In the genomic region with DNA sequence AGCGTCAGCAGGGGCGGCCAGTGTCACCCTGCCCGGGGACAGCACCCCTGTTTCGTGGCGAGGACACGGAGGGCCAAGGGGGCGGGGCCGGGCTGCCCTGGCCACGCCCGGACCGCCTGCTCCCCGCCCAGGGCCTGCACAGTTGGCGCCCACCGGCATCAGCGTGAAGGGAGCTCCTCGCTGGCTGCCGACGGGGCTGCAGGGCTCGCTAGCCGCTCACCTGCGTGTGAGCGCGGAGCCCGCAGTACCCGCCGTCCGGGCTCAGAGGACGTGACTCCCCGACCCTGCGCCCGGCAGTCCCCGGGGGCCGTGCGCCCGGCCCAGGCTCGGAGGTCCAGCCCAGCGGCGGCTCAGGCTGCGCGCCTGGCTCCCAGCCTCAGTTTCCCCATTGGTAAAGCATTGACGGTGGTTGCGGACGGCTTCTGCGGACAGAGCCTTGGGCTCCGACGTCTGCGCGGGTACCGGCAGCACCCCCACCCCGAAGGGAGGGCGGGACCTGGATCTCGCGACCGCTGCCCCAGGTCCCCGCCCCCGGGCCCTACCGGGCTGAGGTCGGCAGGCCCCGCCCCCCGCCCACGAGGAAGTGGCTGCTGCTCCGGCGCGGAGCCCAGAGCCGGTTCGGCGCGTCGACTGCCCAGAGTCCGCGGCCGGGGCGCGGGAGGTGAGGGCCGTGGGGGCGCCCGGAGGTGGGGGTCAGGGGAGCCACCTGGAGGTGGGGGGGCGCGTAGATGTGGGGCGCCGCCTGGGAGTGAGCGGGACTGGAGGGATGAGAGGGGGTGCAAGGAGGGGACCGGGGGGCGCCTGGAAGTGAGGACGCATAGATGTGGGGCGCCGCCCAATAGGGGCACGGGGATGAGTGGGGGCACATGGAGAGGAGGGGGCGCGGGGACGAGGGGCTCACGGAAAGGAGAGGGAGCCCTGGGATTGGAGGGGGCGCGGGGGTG, we compare ENCODE assay signal across 1 cellular context.
TF ChIP-seq lines count a peak whose summit lies in the region.

Gene ARPC1B, plus strand, starts transcription at position 610 of the 944 bp plus-strand sequence. CDS start 10,985 bp downstream, outside the sequence.

TF ChIP-seq in K562, 482 proteins besides CTCF, POLR2A, EP300 and RAD21 (continued from another document):
- TF ChIP-seq ZNF639 (CRISPR knock-in tag; conservative IDR thresholded peaks at IDR 0.05 in 1 of 2, IDR thresholded peaks at IDR 0.05 in 1 of 2) (peak in 1 of 2 experiments; percentile 74; a peak in 1 of 4 replicates), HNRNPL (IDR thresholded peaks at IDR 0.05; ENCODE audit: low read depth, low read length) (0 out of 2 replicates have a peak, but pooled peaks have one; percentile 31), CREB1 (IDR thresholded peaks at IDR 0.05) (peak; percentile 29), CREB1 (CRISPR knock-in tag; IDR thresholded peaks at IDR 0.05) (peak; percentile 57; the same call in 1 of the 2 replicates), NR2F6 (CRISPR knock-in tag; IDR thresholded peaks at IDR 0.05) (no peak), USF2 (CRISPR knock-in tag; IDR thresholded peaks at IDR 0.05) (no peak), CBX1 (IDR thresholded peaks at IDR 0.05; ENCODE audit: low read depth) (peak; percentile 78; the same call in 1 of the 2 replicates), PRPF4 (IDR thresholded peaks at IDR 0.05; ENCODE audit: insufficient read depth, low read depth, low read length, poor library complexity, severe bottlenecking) (no peak), DDX20 (tag; IDR thresholded peaks at IDR 0.05; ENCODE audit: low read depth) (no peak), CREM (IDR thresholded peaks at IDR 0.05; ENCODE audit: low read depth) (peak; percentile 42; the same call in 1 of the 2 replicates), POLR2AphosphoS2 (IDR thresholded peaks at IDR 0.05; ENCODE audit: low read length) (peak; percentile 67; the same call in 1 of the 2 replicates), ZNF444 (CRISPR knock-in tag; IDR thresholded peaks at IDR 0.05) (no peak), CEBPG (CRISPR knock-in tag; IDR thresholded peaks at IDR 0.05) (no peak), CEBPG (tag; conservative IDR thresholded peaks at IDR 0.05 in 1 of 2, IDR thresholded peaks at IDR 0.05 in 1 of 2) (no peak), CBX2 (IDR thresholded peaks at IDR 0.05; ENCODE audit: insufficient read depth, low read length, poor library complexity, severe bottlenecking) (no peak), KDM2B (CRISPR knock-in tag; IDR thresholded peaks at IDR 0.05) (no peak), ZBTB17 (CRISPR knock-in tag; IDR thresholded peaks at IDR 0.05) (0 out of 2 replicates have a peak, but pooled peaks have one; percentile 15), RBM25 (IDR thresholded peaks at IDR 0.05; ENCODE audit: low read depth, low read length, severe bottlenecking) (peak; percentile 36), ZNF232 (CRISPR knock-in tag; IDR thresholded peaks at IDR 0.05) (no peak), NFYB (IDR thresholded peaks at IDR 0.05; ENCODE audit: extremely low read depth, insufficient read length) (no peak), FOXK2 (conservative IDR thresholded peaks at IDR 0.05 in 1 of 2, IDR thresholded peaks at IDR 0.05 in 1 of 2; ENCODE audit: low read depth in 2 of 2) (no peak), SIN3B (IDR thresholded peaks at IDR 0.05; ENCODE audit: low read depth) (no peak), KDM5B (IDR thresholded peaks at IDR 0.05; ENCODE audit: insufficient replicate concordance, low read depth, low read length) (peak; percentile 71)
- TF ChIP-seq, protein P1, sequence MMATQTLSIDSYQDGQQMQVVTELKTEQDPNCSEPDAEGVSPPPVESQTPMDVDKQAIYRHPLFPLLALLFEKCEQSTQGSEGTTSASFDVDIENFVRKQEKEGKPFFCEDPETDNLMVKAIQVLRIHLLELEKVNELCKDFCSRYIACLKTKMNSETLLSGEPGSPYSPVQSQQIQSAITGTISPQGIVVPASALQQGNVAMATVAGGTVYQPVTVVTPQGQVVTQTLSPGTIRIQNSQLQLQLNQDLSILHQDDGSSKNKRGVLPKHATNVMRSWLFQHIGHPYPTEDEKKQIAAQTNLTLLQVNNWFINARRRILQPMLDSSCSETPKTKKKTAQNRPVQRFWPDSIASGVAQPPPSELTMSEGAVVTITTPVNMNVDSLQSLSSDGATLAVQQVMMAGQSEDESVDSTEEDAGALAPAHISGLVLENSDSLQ (IDR thresholded peaks at IDR 0.05): no peak
- TF ChIP-seq, protein P2, sequence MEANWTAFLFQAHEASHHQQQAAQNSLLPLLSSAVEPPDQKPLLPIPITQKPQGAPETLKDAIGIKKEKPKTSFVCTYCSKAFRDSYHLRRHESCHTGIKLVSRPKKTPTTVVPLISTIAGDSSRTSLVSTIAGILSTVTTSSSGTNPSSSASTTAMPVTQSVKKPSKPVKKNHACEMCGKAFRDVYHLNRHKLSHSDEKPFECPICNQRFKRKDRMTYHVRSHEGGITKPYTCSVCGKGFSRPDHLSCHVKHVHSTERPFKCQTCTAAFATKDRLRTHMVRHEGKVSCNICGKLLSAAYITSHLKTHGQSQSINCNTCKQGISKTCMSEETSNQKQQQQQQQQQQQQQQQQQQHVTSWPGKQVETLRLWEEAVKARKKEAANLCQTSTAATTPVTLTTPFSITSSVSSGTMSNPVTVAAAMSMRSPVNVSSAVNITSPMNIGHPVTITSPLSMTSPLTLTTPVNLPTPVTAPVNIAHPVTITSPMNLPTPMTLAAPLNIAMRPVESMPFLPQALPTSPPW (CRISPR knock-in tag; IDR thresholded peaks at IDR 0.05): peak; percentile 60
